21 cellular contexts compared by ENCODE assay signal in the genomic region with DNA sequence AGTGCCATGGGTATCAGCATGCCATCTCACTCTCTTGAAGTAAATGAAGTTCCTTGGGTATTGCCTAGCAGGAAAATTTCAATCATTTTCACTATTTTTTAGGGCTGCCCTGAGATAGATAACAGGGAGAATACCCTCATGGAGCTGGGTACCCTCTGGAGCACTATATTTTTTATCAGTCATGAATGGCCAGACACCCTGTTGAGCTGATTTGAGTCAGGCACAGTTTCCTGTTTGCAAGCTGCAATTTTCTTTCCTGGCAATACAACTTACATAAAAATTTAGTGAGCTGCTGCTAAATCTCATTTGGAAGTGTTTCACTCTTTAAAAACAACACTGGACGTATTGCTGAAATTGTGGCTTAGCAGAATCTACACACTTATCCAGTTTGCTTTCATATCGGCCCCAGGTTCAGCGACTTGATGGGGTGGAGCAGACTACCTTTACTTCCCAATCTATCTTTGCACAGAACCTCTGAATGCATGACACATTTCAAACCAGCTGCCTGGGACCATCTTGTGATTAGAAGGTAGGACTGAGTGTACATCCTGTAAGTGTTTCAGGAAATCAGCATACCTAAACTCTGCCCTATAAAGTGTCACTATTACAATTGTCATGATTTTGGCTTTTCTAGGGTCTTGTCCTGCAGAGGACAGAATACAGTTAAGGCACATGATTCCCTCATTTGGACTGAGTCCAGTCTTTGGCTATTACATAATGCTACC.
A peak's percentile ranks its signal among the peaks of the same experiment; 100 is the strongest.
DNase-seq lines count a peak whose midpoint lies in the region; ATAC-seq and TF ChIP-seq lines count a peak whose summit lies in the region.
"Had no signal": no experiment of that assay in that cellular context is flagged by ENCODE, and none has a peak within 500 bp of the region (broad histone marks: within the 10 kb centered on the region; RNA-seq: fewer than 3 reads in every experiment).

No MANE protein-coding gene starts in this region.

- peaks cover 16% of the 10 kb centered on the region for H3K27me3 Mint-ChIP-seq in stimulated activated naive CD8-positive, alpha-beta T cell treated with anti-CD3 and anti-CD28 coated beads, Interleukin-15, amount 100 ng/mL, for 72 hours
- H3K27me3 Mint-ChIP-seq in neural progenitor cell (ENCODE audit: insufficient read depth, low read depth) (no peaks in the 10 kb centered on the region), WTC11 (ENCODE audit: low read depth) (no peaks in the 10 kb centered on the region)

- H3K9me3 ChIP-seq in neural progenitor cell (ENCODE audit: low read depth) = no peaks in the 10 kb centered on the region

- H3K27ac Mint-ChIP-seq in stimulated activated naive CD8-positive, alpha-beta T cell treated with anti-CD3 and anti-CD28 coated beads, Interleukin-15, amount 100 ng/mL, for 72 hours = no peak overlapping the region
- H3K27ac Mint-ChIP-seq in neural progenitor cell (no peak overlapping the region), WTC11 (no peak overlapping the region)
- H3K27ac Mint-ChIP-seq: GM23338, HFFc6 had no signal

- POLR2A ChIA-PET in WTC11 (lab: Charles Lee) = no interaction called here

- peak; percentile 65 for ATAC-seq in stimulated activated naive CD8-positive, alpha-beta T cell treated with anti-CD3 and anti-CD28 coated beads, Interleukin-15, amount 100 ng/mL, for 72 hours
- ATAC-seq in stimulated activated naive CD8-positive, alpha-beta T cell treated with anti-CD3 and anti-CD28 coated beads, Interleukin-15, Interleukin-2, amounts not matched to agents 100 U/mL and 50 U/mL, for 24 hours = no peak
- no peak for ATAC-seq in WTC11
- ATAC-seq: GM23338, HepG2 had no signal

- H3K36me3 ChIP-seq in neural progenitor cell = no peaks in the 10 kb centered on the region

- H3K9ac ChIP-seq in neural progenitor cell = no peak overlapping the region

- H3K36me3 Mint-ChIP-seq in neural progenitor cell (no peaks in the 10 kb centered on the region), WTC11 (no peaks in the 10 kb centered on the region)

- CTCF ChIA-PET in WTC11 (lab: Charles Lee) = no interaction called here

- no peaks in the 10 kb centered on the region for H3K4me1 ChIP-seq in neural progenitor cell

- no peak for DNase-seq in stimulated activated naive CD8-positive, alpha-beta T cell treated with anti-CD3 and anti-CD28 coated beads, Interleukin-15, amount 100 ng/mL, for 72 hours
- no peak for DNase-seq in stimulated activated naive CD8-positive, alpha-beta T cell treated with anti-CD3 and anti-CD28 coated beads, Interleukin-15, Interleukin-2, amounts not matched to agents 100 U/mL and 50 U/mL, for 24 hours
- peak; percentile 24 for DNase-seq in astrocyte of the spinal cord (ENCODE audit: low read depth, low spot score)
- no peak for DNase-seq in neural progenitor cell (ENCODE audit: low spot score)
- no peak for DNase-seq in WTC11 (ENCODE audit: low spot score)
- no peak for DNase-seq in HCEC 1CT
- DNase-seq in activated gamma-delta T cell (lab: John Stamatoyannopoulos, UW) = no peak
- no peak for DNase-seq in NCI-H146 treated with DMSO at 0.1 percent for 48 hours (lab: John Stamatoyannopoulos, UW; ENCODE audit: unreplicated experiment)
- DNase-seq: C1 segment of cervical spinal cord; DND-41; GDM1; HFFc6; MM.1S; NCI-H1105; NCI-H1694 treated with DMSO at 0.1 percent for 48 hours; NCI-H226; NCI-H524 treated with DMSO at 0.1 percent for 48 hours; NK-92 treated with Interleukin-12 subunit alpha and Interleukin-12 subunit beta, amount 100 ng/mL, for 24 hours; SIG-M5 had no signal

- peak overlapping the region; percentile 7 for H2AFZ ChIP-seq in neural progenitor cell (replicated peaks)

- peaks cover 5% of the 10 kb centered on the region for H3K4me1 Mint-ChIP-seq in stimulated activated naive CD8-positive, alpha-beta T cell treated with anti-CD3 and anti-CD28 coated beads, Interleukin-15, amount 100 ng/mL, for 72 hours
- H3K4me1 Mint-ChIP-seq in neural progenitor cell (no peaks in the 10 kb centered on the region), WTC11 (0 out of 2 replicates have a peak, but pooled peaks cover 3% of the 10 kb centered on the region)
- H3K4me1 Mint-ChIP-seq: GM23338 had no signal

- H3K79me2 ChIP-seq in neural progenitor cell (ENCODE audit: low read depth) = no peaks in the 10 kb centered on the region

- no peaks in the 10 kb centered on the region for H3K27me3 ChIP-seq in neural progenitor cell

- H3F3A ChIP-seq in neural progenitor cell (ENCODE audit: low read depth) = no peaks in the 10 kb centered on the region

- in situ Hi-C loops in astrocyte of the spinal cord (cut with HindIII; ENCODE audit: low sequenced_read_pairs) = no loop called here

- H3K4me2 ChIP-seq in neural progenitor cell = no peak overlapping the region
- H3K4me2 ChIP-seq: GM23338 had no signal

- H3K4me3 ChIP-seq in astrocyte of the spinal cord (ENCODE audit: low read depth, low read length) (no peak overlapping the region), neural progenitor cell (no peak overlapping the region)
- H3K4me3 ChIP-seq: GM23338 had no signal

- H3K27ac ChIP-seq in neural progenitor cell = no peak overlapping the region

- no peaks in the 10 kb centered on the region for H4K20me1 ChIP-seq in neural progenitor cell (ENCODE audit: low read depth)

- no peak overlapping the region for H3K4me3 Mint-ChIP-seq in stimulated activated naive CD8-positive, alpha-beta T cell treated with anti-CD3 and anti-CD28 coated beads, Interleukin-15, amount 100 ng/mL, for 72 hours
- H3K4me3 Mint-ChIP-seq in neural progenitor cell (no peak overlapping the region), WTC11 (no peak overlapping the region)
- H3K4me3 Mint-ChIP-seq: GM23338, HFFc6 had no signal

- TF ChIP-seq CTCF in astrocyte of the spinal cord (IDR thresholded peaks at IDR 0.05; ENCODE audit: low read depth, low read length) (no peak), neural progenitor cell (IDR thresholded peaks at IDR 0.05) (no peak), WTC11 (IDR thresholded peaks at IDR 0.05) (no peak)

- H3K9me3 Mint-ChIP-seq in stimulated activated naive CD8-positive, alpha-beta T cell treated with anti-CD3 and anti-CD28 coated beads, Interleukin-15, amount 100 ng/mL, for 72 hours = peaks cover 5 to 12% of the 10 kb centered on the region in 2 donors
- H3K9me3 Mint-ChIP-seq in neural progenitor cell (no peaks in the 10 kb centered on the region), WTC11 (peaks cover 19% of the 10 kb centered on the region)
- H3K9me3 Mint-ChIP-seq: GM23338, HFFc6 had no signal

TF ChIP-seq in WTC11, 78 proteins besides CTCF, POLR2A, EP300 and RAD21 (continues in another document):
- TF ChIP-seq, protein P1, sequence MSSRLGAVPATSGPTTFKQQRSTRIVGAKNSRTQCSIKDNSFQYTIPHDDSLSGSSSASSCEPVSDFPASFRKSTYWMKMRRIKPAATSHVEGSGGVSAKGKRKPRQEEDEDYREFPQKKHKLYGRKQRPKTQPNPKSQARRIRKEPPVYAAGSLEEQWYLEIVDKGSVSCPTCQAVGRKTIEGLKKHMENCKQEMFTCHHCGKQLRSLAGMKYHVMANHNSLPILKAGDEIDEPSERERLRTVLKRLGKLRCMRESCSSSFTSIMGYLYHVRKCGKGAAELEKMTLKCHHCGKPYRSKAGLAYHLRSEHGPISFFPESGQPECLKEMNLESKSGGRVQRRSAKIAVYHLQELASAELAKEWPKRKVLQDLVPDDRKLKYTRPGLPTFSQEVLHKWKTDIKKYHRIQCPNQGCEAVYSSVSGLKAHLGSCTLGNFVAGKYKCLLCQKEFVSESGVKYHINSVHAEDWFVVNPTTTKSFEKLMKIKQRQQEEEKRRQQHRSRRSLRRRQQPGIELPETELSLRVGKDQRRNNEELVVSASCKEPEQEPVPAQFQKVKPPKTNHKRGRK (CRISPR knock-in tag; IDR thresholded peaks at IDR 0.05; ENCODE audit: borderline replicate concordance) = no peak
- TF ChIP-seq ZMAT4 (CRISPR knock-in tag; IDR thresholded peaks at IDR 0.05) = no peak
- TF ChIP-seq, protein P2, sequence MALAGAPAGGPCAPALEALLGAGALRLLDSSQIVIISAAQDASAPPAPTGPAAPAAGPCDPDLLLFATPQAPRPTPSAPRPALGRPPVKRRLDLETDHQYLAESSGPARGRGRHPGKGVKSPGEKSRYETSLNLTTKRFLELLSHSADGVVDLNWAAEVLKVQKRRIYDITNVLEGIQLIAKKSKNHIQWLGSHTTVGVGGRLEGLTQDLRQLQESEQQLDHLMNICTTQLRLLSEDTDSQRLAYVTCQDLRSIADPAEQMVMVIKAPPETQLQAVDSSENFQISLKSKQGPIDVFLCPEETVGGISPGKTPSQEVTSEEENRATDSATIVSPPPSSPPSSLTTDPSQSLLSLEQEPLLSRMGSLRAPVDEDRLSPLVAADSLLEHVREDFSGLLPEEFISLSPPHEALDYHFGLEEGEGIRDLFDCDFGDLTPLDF (CRISPR knock-in tag; IDR thresholded peaks at IDR 0.05) = no peak
- TF ChIP-seq, protein P3, sequence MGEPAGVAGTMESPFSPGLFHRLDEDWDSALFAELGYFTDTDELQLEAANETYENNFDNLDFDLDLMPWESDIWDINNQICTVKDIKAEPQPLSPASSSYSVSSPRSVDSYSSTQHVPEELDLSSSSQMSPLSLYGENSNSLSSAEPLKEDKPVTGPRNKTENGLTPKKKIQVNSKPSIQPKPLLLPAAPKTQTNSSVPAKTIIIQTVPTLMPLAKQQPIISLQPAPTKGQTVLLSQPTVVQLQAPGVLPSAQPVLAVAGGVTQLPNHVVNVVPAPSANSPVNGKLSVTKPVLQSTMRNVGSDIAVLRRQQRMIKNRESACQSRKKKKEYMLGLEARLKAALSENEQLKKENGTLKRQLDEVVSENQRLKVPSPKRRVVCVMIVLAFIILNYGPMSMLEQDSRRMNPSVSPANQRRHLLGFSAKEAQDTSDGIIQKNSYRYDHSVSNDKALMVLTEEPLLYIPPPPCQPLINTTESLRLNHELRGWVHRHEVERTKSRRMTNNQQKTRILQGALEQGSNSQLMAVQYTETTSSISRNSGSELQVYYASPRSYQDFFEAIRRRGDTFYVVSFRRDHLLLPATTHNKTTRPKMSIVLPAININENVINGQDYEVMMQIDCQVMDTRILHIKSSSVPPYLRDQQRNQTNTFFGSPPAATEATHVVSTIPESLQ (CRISPR knock-in tag; IDR thresholded peaks at IDR 0.05) = no peak
- TF ChIP-seq, protein P4, sequence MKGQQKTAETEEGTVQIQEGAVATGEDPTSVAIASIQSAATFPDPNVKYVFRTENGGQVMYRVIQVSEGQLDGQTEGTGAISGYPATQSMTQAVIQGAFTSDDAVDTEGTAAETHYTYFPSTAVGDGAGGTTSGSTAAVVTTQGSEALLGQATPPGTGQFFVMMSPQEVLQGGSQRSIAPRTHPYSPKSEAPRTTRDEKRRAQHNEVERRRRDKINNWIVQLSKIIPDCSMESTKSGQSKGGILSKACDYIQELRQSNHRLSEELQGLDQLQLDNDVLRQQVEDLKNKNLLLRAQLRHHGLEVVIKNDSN (CRISPR knock-in tag; IDR thresholded peaks at IDR 0.05) = no peak
- no peak for TF ChIP-seq NR1H2 (CRISPR knock-in tag; IDR thresholded peaks at IDR 0.05)
- no peak for TF ChIP-seq ZBTB21 (CRISPR knock-in tag; IDR thresholded peaks at IDR 0.05; ENCODE audit: borderline replicate concordance)
